Comparison of ENCODE assay signal across 19 cellular contexts in the genomic region with DNA sequence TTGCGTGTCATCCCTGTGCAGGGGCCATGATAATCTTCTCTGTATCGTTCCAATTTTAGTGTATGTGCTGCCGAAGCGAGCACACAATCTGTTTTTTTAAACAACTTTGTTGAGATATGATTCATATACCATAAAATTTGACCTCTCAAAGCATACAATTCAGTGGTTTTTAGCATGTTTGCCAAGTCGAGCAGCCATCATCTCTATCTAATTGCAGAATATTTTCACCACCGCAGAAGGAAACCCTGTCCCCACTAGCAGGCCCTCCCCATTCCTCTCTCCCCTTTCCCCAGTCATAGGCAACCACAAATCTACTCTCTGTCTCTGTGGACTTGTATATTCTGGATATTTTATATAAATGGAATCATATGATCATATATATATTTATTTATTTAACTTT.
DNase-seq lines count a peak whose midpoint lies in the region; ATAC-seq and TF ChIP-seq lines count a peak whose summit lies in the region.
"Had no signal": no experiment of that assay in that cellular context is flagged by ENCODE, and none has a peak within 500 bp of the region (broad histone marks: within the 10 kb centered on the region; RNA-seq: fewer than 3 reads in every experiment).

No MANE protein-coding gene starts in this region.

- H3K18ac ChIP-seq in mesendoderm (ENCODE audit: low read length) = no peak overlapping the region

- no peak overlapping the region for H2BK15ac ChIP-seq in mesendoderm (replicated peaks; ENCODE audit: low read depth)

- H3K4me1 ChIP-seq in mesendoderm (ENCODE audit: control insufficient read depth, low read depth, low read length) = peaks cover 4% of the 10 kb centered on the region
- H3K4me1 ChIP-seq: A549, Caco-2 had no signal

- no peaks in the 10 kb centered on the region for H3K79me2 ChIP-seq in mesendoderm (ENCODE audit: control insufficient read depth, insufficient read depth, low read length)

- H3K23ac ChIP-seq in mesendoderm (ENCODE audit: low read length) = no peak overlapping the region

- H3K27me3 Mint-ChIP-seq in naive thymus-derived CD8-positive, alpha-beta T cell = peaks cover 1 to 11% (median 5%) of the 10 kb centered on the region in 5 donors

- no peak overlapping the region for H3K56ac ChIP-seq in mesendoderm (ENCODE audit: low read length)

- H3K4ac ChIP-seq in mesendoderm (ENCODE audit: low read depth, low read length) = no peak overlapping the region

- no peak overlapping the region for H3K9ac ChIP-seq in mesendoderm (ENCODE audit: low read length)
- H3K9ac ChIP-seq: GM23248 had no signal

- WGBS in mesendoderm (ENCODE audit: extremely low coverage, insufficient coverage, low lambda C conversion rate) = no CpG with 5 or more reads among the region's 6 CpGs

- POLR2A ChIA-PET in naive thymus-derived CD8-positive, alpha-beta T cell (lab: Charles Lee) = no interaction called here

- H2AK5ac ChIP-seq in mesendoderm (ENCODE audit: low read length) = no peak overlapping the region

- H4K8ac ChIP-seq in mesendoderm (ENCODE audit: low read depth, low read length) = no peak overlapping the region

- no peaks in the 10 kb centered on the region for H3K36me3 Mint-ChIP-seq in naive thymus-derived CD8-positive, alpha-beta T cell
- H3K36me3 Mint-ChIP-seq: CD14-positive monocyte had no signal

- no peak overlapping the region for H2BK120ac ChIP-seq in mesendoderm (ENCODE audit: low read depth, low read length)

- H2BK5ac ChIP-seq in mesendoderm (ENCODE audit: low read length) = no peak overlapping the region

- in situ Hi-C loops in astrocyte of the spinal cord (cut with HindIII; ENCODE audit: low sequenced_read_pairs) = no loop called here

- H3K27ac Mint-ChIP-seq in naive thymus-derived CD8-positive, alpha-beta T cell = no peak overlapping the region

- DNase-seq in Daoy (ENCODE audit: low read depth) (peak; percentile 80), HS-5 (ENCODE audit: low read depth) (peak; percentile 54), astrocyte of the spinal cord (ENCODE audit: low read depth, low spot score) (peak; percentile 10), iris pigment epithelial cell (ENCODE audit: low read depth) (peak; percentile 69), RKO (ENCODE audit: low spot score) (no peak), mesendoderm (no peak)
- DNase-seq in naive thymus-derived CD8-positive, alpha-beta T cell = no peak
- DNase-seq: AML-193, Caco-2, GM23248, NCI-H1436, NCI-H2029, NCI-H2171, NCI-H446, NCI-H69, RPMI8226 had no signal

- H3K4me1 Mint-ChIP-seq in naive thymus-derived CD8-positive, alpha-beta T cell = no peaks in the 10 kb centered on the region
- H3K4me1 Mint-ChIP-seq: CD14-positive monocyte had no signal

- TF ChIP-seq CTCF in astrocyte of the spinal cord (IDR thresholded peaks at IDR 0.05; ENCODE audit: low read depth, low read length) = no peak

- no peaks in the 10 kb centered on the region for H3K79me1 ChIP-seq in mesendoderm (ENCODE audit: low read length)

- no peak for ATAC-seq in HG02840 (IDR thresholded peaks at IDR 0.05; ENCODE audit: low FRiP score, unreplicated experiment)
- no peak for ATAC-seq in naive thymus-derived CD8-positive, alpha-beta T cell
- ATAC-seq: A549 had no signal

- no peak overlapping the region for H3K4me3 Mint-ChIP-seq in naive thymus-derived CD8-positive, alpha-beta T cell
- H3K4me3 Mint-ChIP-seq: CD14-positive monocyte had no signal

- H4K5ac ChIP-seq in mesendoderm (ENCODE audit: low read length) = no peak overlapping the region

- H3K36me3 ChIP-seq in mesendoderm (ENCODE audit: control insufficient read depth, insufficient read depth, low read length) = no peaks in the 10 kb centered on the region

- H3K27ac ChIP-seq in mesendoderm (ENCODE audit: low read depth, low read length) = no peak overlapping the region
- H3K27ac ChIP-seq: A549, GM23248 had no signal

- H3K9me3 Mint-ChIP-seq in naive thymus-derived CD8-positive, alpha-beta T cell = no peaks in the 10 kb centered on the region
- H3K9me3 Mint-ChIP-seq: CD14-positive monocyte had no signal

- H3K4me3 ChIP-seq in astrocyte of the spinal cord (ENCODE audit: low read depth, low read length) (no peak overlapping the region), mesendoderm (ENCODE audit: low read length) (no peak overlapping the region)
- H3K4me3 ChIP-seq: A549, GM23248 had no signal

- no peak overlapping the region for H3K4me2 ChIP-seq in mesendoderm (ENCODE audit: low read length)
- H3K4me2 ChIP-seq: A549 had no signal

- H3K27me3 ChIP-seq in mesendoderm (ENCODE audit: insufficient read depth, low read length, poor library complexity) = no peaks in the 10 kb centered on the region

Comparison
In these comparisons a context has a peak if more than half of its experiments do, and no peak if none do; other contexts are left out.
1. DNase-seq: peak in Daoy (single experiment), HS-5 (single experiment), astrocyte of the spinal cord (single experiment) and iris pigment epithelial cell (single experiment); none in RKO (single experiment), naive thymus-derived CD8-positive, alpha-beta T cell (0 of 10) and mesendoderm (single experiment).